Comparison of ENCODE assay signal across 13 cellular contexts in the genomic region with DNA sequence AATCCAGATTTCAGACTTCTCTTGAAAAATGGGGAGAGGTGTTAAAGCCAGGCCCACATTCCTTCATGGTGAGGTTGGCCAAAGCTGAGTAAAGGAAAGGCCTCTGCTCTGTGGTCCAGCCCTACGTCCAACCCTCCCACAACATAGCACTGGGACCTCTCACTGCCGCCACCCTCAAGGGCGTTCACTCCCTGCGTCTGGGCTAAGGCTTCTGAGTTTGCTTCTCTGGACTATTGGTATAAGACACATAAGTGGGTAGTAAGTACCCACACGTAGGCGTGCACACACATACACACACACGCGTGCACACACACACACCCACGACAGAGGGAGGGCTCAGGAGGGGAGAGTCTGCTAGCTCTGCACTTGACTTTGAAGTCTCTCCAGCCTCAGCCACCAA.
"Had no signal": no experiment of that assay in that cellular context is flagged by ENCODE, and none has a peak within 500 bp of the region (broad histone marks: within the 10 kb centered on the region; RNA-seq: fewer than 3 reads in every experiment).

No MANE protein-coding gene starts in this region.

- H3K4me1 ChIP-seq: ascending aorta, colonic mucosa had no signal

- H3K4me3 ChIP-seq: ascending aorta, colonic mucosa had no signal

- H3K27me3 ChIP-seq: ascending aorta, colonic mucosa had no signal

- H3K36me3 ChIP-seq: ascending aorta, colonic mucosa had no signal

- DNase-seq: activated CD4-positive, alpha-beta T cell treated with anti-CD3 and anti-CD28 coated beads for 48 hours; activated CD8-positive, alpha-beta memory T cell treated with anti-CD3 and anti-CD28 coated beads, Interleukin-2, amount 50 U/mL, for 48 hours; activated CD8-positive, alpha-beta T cell treated with anti-CD3 and anti-CD28 coated beads, Interleukin-2, amount 10 ng/mL, durations not matched to agents 7 days and 5 days; activated naive CD8-positive, alpha-beta T cell treated with anti-CD3 and anti-CD28 coated beads, Interleukin-2, amount 10 ng/mL, durations not matched to agents 7 days and 5 days; caudate nucleus; colonic mucosa; effector CD4-positive, alpha-beta T cell; left colon; mesenchymal stem cell; stimulated activated CD4-positive, alpha-beta T cell treated with anti-CD3 and anti-CD28 coated beads, Interleukin-4, amount 100 ng/mL, for 4 hours; stimulated activated naive CD8-positive, alpha-beta T cell treated with anti-CD3 and anti-CD28 coated beads, Interleukin-15, amount 100 ng/mL, for 72 hours had no signal

- H3K27ac ChIP-seq: ascending aorta, colonic mucosa had no signal

- ATAC-seq: activated CD8-positive, alpha-beta T cell treated with anti-CD3 and anti-CD28 coated beads, Interleukin-2, amount 10 ng/mL, durations not matched to agents 7 days and 5 days; left colon; stimulated activated naive CD8-positive, alpha-beta T cell treated with anti-CD3 and anti-CD28 coated beads, Interleukin-15, amount 100 ng/mL, for 72 hours; WTC11 had no signal

- H3K9me3 ChIP-seq: ascending aorta, colonic mucosa had no signal
